Comparison of ENCODE assay signal across 1 cellular context in the genomic region with DNA sequence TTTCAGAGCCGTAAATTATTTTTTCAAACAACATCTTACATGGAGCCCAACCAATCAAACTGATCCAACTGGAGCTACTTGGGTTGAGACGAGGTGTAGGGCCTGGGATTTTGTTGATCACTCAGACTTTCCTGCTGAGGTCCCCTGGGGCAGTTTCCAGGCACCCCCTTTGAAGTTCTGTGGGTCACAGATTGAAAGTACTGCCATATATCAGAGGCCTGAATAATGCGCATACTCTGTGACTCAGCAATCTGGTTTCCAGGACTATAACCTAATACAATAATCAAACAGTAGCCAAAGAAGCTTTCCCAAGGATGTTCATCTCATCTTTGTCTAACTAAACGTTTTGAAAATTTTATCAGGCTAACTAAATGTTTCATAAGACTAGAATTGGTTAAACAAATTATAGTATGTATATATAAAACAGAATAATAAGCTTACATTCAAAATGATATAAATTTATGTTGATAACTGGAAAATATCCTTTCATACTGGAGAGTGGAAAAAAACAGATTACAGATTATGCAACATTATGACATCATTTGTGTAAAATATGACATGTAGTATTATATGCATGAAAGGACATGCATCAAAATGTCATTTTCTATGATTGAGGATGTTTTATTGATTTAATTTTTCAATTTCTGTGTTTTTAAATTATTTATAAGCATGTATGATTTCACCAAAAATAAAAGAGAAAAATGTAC.
A peak's percentile ranks its signal among the peaks of the same experiment; 100 is the strongest.
TF ChIP-seq lines count a peak whose summit lies in the region.

No MANE protein-coding gene starts in this region.

TF ChIP-seq in K562, 482 proteins besides CTCF, POLR2A, EP300 and RAD21 (continued from another document):
- TF ChIP-seq, protein P1, sequence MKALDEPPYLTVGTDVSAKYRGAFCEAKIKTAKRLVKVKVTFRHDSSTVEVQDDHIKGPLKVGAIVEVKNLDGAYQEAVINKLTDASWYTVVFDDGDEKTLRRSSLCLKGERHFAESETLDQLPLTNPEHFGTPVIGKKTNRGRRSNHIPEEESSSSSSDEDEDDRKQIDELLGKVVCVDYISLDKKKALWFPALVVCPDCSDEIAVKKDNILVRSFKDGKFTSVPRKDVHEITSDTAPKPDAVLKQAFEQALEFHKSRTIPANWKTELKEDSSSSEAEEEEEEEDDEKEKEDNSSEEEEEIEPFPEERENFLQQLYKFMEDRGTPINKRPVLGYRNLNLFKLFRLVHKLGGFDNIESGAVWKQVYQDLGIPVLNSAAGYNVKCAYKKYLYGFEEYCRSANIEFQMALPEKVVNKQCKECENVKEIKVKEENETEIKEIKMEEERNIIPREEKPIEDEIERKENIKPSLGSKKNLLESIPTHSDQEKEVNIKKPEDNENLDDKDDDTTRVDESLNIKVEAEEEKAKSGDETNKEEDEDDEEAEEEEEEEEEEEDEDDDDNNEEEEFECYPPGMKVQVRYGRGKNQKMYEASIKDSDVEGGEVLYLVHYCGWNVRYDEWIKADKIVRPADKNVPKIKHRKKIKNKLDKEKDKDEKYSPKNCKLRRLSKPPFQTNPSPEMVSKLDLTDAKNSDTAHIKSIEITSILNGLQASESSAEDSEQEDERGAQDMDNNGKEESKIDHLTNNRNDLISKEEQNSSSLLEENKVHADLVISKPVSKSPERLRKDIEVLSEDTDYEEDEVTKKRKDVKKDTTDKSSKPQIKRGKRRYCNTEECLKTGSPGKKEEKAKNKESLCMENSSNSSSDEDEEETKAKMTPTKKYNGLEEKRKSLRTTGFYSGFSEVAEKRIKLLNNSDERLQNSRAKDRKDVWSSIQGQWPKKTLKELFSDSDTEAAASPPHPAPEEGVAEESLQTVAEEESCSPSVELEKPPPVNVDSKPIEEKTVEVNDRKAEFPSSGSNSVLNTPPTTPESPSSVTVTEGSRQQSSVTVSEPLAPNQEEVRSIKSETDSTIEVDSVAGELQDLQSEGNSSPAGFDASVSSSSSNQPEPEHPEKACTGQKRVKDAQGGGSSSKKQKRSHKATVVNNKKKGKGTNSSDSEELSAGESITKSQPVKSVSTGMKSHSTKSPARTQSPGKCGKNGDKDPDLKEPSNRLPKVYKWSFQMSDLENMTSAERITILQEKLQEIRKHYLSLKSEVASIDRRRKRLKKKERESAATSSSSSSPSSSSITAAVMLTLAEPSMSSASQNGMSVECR (CRISPR knock-in tag; IDR thresholded peaks at IDR 0.05): no peak
- TF ChIP-seq HMGN3 (IDR thresholded peaks at IDR 0.05; ENCODE audit: borderline replicate concordance, extremely low read depth, insufficient read length, low read depth, low read length) (no peak), EWSR1 (IDR thresholded peaks at IDR 0.05; ENCODE audit: borderline replicate concordance, low read depth, partially characterized antibody) (no peak), PTTG1 (tag; IDR thresholded peaks at IDR 0.05; ENCODE audit: low read depth) (no peak), RB1 (IDR thresholded peaks at IDR 0.05; ENCODE audit: low read depth) (no peak), MTF1 (CRISPR knock-in tag; IDR thresholded peaks at IDR 0.05; ENCODE audit: borderline replicate concordance) (no peak), PCBP2 (IDR thresholded peaks at IDR 0.05; ENCODE audit: low read depth, low read length, poor library complexity, severe bottlenecking) (no peak), HSF4 (CRISPR knock-in tag; IDR thresholded peaks at IDR 0.05; ENCODE audit: borderline replicate concordance) (no peak), ZNF140 (CRISPR knock-in tag; IDR thresholded peaks at IDR 0.05) (no peak), ATF7 (IDR thresholded peaks at IDR 0.05) (peak; percentile 30; the same call in 1 of the 2 replicates), MAFG (tag; conservative IDR thresholded peaks at IDR 0.05) (no peak; the same call in 1 of the 2 replicates), POU5F1 (IDR thresholded peaks at IDR 0.05; ENCODE audit: borderline replicate concordance, low read depth, low read length, partially characterized antibody) (no peak), EP400 (IDR thresholded peaks at IDR 0.05) (no peak), CEBPB (tag; IDR thresholded peaks at IDR 0.05) (peak; percentile 57; the same call in 1 of the 2 replicates), NFE2 (IDR thresholded peaks at IDR 0.05; ENCODE audit: low read depth) (peak; percentile 34; the same call in 1 of the 2 replicates), ZNF143 (CRISPR knock-in tag; IDR thresholded peaks at IDR 0.05) (no peak), GTF2A2 (tag; IDR thresholded peaks at IDR 0.05) (no peak), PHF21A (IDR thresholded peaks at IDR 0.05; ENCODE audit: borderline replicate concordance, low read depth) (no peak), ZNF184 (CRISPR knock-in tag; IDR thresholded peaks at IDR 0.05) (no peak)
- TF ChIP-seq, protein P2, sequence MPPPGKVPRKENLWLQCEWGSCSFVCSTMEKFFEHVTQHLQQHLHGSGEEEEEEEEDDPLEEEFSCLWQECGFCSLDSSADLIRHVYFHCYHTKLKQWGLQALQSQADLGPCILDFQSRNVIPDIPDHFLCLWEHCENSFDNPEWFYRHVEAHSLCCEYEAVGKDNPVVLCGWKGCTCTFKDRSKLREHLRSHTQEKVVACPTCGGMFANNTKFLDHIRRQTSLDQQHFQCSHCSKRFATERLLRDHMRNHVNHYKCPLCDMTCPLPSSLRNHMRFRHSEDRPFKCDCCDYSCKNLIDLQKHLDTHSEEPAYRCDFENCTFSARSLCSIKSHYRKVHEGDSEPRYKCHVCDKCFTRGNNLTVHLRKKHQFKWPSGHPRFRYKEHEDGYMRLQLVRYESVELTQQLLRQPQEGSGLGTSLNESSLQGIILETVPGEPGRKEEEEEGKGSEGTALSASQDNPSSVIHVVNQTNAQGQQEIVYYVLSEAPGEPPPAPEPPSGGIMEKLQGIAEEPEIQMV (tag; conservative IDR thresholded peaks at IDR 0.05; ENCODE audit: low read depth): no peak
- TF ChIP-seq, protein P3, sequence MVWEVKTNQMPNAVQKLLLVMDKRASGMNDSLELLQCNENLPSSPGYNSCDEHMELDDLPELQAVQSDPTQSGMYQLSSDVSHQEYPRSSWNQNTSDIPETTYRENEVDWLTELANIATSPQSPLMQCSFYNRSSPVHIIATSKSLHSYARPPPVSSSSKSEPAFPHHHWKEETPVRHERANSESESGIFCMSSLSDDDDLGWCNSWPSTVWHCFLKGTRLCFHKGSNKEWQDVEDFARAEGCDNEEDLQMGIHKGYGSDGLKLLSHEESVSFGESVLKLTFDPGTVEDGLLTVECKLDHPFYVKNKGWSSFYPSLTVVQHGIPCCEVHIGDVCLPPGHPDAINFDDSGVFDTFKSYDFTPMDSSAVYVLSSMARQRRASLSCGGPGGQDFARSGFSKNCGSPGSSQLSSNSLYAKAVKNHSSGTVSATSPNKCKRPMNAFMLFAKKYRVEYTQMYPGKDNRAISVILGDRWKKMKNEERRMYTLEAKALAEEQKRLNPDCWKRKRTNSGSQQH (CRISPR knock-in tag; IDR thresholded peaks at IDR 0.05): no peak
- TF ChIP-seq, protein P4, sequence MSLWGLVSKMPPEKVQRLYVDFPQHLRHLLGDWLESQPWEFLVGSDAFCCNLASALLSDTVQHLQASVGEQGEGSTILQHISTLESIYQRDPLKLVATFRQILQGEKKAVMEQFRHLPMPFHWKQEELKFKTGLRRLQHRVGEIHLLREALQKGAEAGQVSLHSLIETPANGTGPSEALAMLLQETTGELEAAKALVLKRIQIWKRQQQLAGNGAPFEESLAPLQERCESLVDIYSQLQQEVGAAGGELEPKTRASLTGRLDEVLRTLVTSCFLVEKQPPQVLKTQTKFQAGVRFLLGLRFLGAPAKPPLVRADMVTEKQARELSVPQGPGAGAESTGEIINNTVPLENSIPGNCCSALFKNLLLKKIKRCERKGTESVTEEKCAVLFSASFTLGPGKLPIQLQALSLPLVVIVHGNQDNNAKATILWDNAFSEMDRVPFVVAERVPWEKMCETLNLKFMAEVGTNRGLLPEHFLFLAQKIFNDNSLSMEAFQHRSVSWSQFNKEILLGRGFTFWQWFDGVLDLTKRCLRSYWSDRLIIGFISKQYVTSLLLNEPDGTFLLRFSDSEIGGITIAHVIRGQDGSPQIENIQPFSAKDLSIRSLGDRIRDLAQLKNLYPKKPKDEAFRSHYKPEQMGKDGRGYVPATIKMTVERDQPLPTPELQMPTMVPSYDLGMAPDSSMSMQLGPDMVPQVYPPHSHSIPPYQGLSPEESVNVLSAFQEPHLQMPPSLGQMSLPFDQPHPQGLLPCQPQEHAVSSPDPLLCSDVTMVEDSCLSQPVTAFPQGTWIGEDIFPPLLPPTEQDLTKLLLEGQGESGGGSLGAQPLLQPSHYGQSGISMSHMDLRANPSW (CRISPR knock-in tag; IDR thresholded peaks at IDR 0.05): no peak
- TF ChIP-seq, protein P5, sequence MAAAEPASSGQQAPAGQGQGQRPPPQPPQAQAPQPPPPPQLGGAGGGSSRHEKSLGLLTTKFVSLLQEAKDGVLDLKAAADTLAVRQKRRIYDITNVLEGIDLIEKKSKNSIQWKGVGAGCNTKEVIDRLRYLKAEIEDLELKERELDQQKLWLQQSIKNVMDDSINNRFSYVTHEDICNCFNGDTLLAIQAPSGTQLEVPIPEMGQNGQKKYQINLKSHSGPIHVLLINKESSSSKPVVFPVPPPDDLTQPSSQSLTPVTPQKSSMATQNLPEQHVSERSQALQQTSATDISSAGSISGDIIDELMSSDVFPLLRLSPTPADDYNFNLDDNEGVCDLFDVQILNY (CRISPR knock-in tag; IDR thresholded peaks at IDR 0.05): no peak
- TF ChIP-seq, protein P6, sequence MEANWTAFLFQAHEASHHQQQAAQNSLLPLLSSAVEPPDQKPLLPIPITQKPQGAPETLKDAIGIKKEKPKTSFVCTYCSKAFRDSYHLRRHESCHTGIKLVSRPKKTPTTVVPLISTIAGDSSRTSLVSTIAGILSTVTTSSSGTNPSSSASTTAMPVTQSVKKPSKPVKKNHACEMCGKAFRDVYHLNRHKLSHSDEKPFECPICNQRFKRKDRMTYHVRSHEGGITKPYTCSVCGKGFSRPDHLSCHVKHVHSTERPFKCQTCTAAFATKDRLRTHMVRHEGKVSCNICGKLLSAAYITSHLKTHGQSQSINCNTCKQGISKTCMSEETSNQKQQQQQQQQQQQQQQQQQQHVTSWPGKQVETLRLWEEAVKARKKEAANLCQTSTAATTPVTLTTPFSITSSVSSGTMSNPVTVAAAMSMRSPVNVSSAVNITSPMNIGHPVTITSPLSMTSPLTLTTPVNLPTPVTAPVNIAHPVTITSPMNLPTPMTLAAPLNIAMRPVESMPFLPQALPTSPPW (CRISPR knock-in tag; IDR thresholded peaks at IDR 0.05): no peak
- TF ChIP-seq, protein P7, sequence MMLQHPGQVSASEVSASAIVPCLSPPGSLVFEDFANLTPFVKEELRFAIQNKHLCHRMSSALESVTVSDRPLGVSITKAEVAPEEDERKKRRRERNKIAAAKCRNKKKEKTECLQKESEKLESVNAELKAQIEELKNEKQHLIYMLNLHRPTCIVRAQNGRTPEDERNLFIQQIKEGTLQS (IDR thresholded peaks at IDR 0.05): peak; percentile 75
- TF ChIP-seq, protein P7 (CRISPR knock-in tag; conservative IDR thresholded peaks at IDR 0.05): no peak
